11 cellular contexts compared by ENCODE assay signal in genomic region chr2:98378901-98379300, GRCh38. TPM values are rescaled to one million over a fixed set of nuclear protein-coding genes. Genes with fewer than 3 reads are reported as not detected.
DNase-seq lines count a peak whose midpoint lies in the region; ATAC-seq and TF ChIP-seq lines count a peak whose summit lies in the region.
"Had no signal": no experiment of that assay in that cellular context is flagged by ENCODE, and none has a peak within 500 bp of the region (broad histone marks: within the 10 kb centered on the region; RNA-seq: fewer than 3 reads in every experiment).

No MANE protein-coding gene starts in this region.

- intact Hi-C loops in posterior vena cava (cut with DNase I), result no loop called here

- POLR2A ChIA-PET in CD8-positive, alpha-beta memory T cell (lab: Charles Lee), result no interaction called here

- H3K9me3 Mint-ChIP-seq in CD8-positive, alpha-beta memory T cell, result no peaks in the 10 kb centered on the region

- H3K36me3 ChIP-seq in RWPE2 (ENCODE audit: low read depth), result no peaks in the 10 kb centered on the region
- no peaks in the 10 kb centered on the region for H3K36me3 ChIP-seq in CD8-positive, alpha-beta memory T cell (ENCODE audit: insufficient read depth, low read length)

- ATAC-seq in RWPE2 (ENCODE audit: low read depth) (peak; percentile 87), HG02610 (IDR thresholded peaks at IDR 0.05; ENCODE audit: unreplicated experiment) (no peak), GM21423 (IDR thresholded peaks at IDR 0.05; ENCODE audit: unreplicated experiment) (no peak)

- H3K4me1 Mint-ChIP-seq in CD8-positive, alpha-beta memory T cell, result peaks cover 0 to 5% (median 0%) of the 10 kb centered on the region in 3 donors

- DNase-seq in HCEC 1CT, result peak; percentile 56
- DNase-seq in RWPE2 (ENCODE audit: low spot score), result no peak
- peak; percentile 38 for DNase-seq in fibroblast of peridontal ligament (ENCODE audit: extremely low read depth)
- peak; percentile 76 for DNase-seq in posterior vena cava (ENCODE audit: low spot score)
- DNase-seq in CD8-positive, alpha-beta memory T cell, result no peak
- no peak for DNase-seq in NCI-H446 (lab: John Stamatoyannopoulos, UW)
- DNase-seq: stimulated activated naive CD4-positive, alpha-beta T cell treated with Interleukin-2 at 50 U/mL for 16 hours had no signal

- H3K27ac Mint-ChIP-seq in CD8-positive, alpha-beta memory T cell, result no peak overlapping the region

- no peaks in the 10 kb centered on the region for H3K9me3 ChIP-seq in RWPE2 (ENCODE audit: severe bottlenecking)
- no peaks in the 10 kb centered on the region for H3K9me3 ChIP-seq in CD8-positive, alpha-beta memory T cell (ENCODE audit: low read length)

- no peak overlapping the region for H3K4me3 ChIP-seq in RWPE2 (ENCODE audit: severe bottlenecking)
- H3K4me3 ChIP-seq in CD8-positive, alpha-beta memory T cell (ENCODE audit: low read length), result no peak overlapping the region

- H3K27me3 ChIP-seq in RWPE2 (ENCODE audit: insufficient read depth, poor library complexity, severe bottlenecking), result no peaks in the 10 kb centered on the region
- H3K27me3 ChIP-seq in CD8-positive, alpha-beta memory T cell (ENCODE audit: insufficient read depth, low read length, poor library complexity, severe bottlenecking), result no peaks in the 10 kb centered on the region

- H3K4me1 ChIP-seq in RWPE2 (ENCODE audit: insufficient read depth, poor library complexity, severe bottlenecking), result no peaks in the 10 kb centered on the region
- no peaks in the 10 kb centered on the region for H3K4me1 ChIP-seq in CD8-positive, alpha-beta memory T cell (ENCODE audit: insufficient read depth, low read length)

- CTCF ChIA-PET in CD8-positive, alpha-beta memory T cell (lab: Charles Lee), result no interaction called here

- H3K4me3 Mint-ChIP-seq in CD8-positive, alpha-beta memory T cell, result no peak overlapping the region

- peaks cover 18 to 58% of the 10 kb centered on the region in 2 donors for H3K27me3 Mint-ChIP-seq in CD8-positive, alpha-beta memory T cell

- no peaks in the 10 kb centered on the region for H3K36me3 Mint-ChIP-seq in CD8-positive, alpha-beta memory T cell

- no peak for TF ChIP-seq CTCF in RWPE2 (IDR thresholded peaks at IDR 0.05; ENCODE audit: poor library complexity, severe bottlenecking)

- H3K27ac ChIP-seq in RWPE2 (ENCODE audit: poor library complexity, severe bottlenecking), result no peak overlapping the region
- no peak overlapping the region for H3K27ac ChIP-seq in CD8-positive, alpha-beta memory T cell (ENCODE audit: low read depth, low read length)

RNA-seq across cellular contexts. Expression of gene CNGA3, which starts 32.6 kb away (rescaled TPM):
- under 1 TPM; 0.19 to 0.38 TPM for total RNA-seq in posterior vena cava
- total RNA-seq in CD8-positive, alpha-beta memory T cell, result not detected
- not detected for polyA plus RNA-seq in CD8-positive, alpha-beta memory T cell
- total RNA-seq: activated CD8-positive, alpha-beta memory T cell treated with anti-CD3 and anti-CD28 coated beads for 36 hours; chondrocyte had no signal

Comparison
In these comparisons a context has a peak if more than half of its experiments do, and no peak if none do; other contexts are left out.
1. DNase-seq: peak in HCEC 1CT (single experiment), fibroblast of peridontal ligament (single experiment) and posterior vena cava (single experiment); none in RWPE2 (single experiment), CD8-positive, alpha-beta memory T cell (0 of 5) and NCI-H446 (0 of 2).